In genomic region chrX:150694738-150695410, GRCh38 we compare ENCODE assay signal across 1 cellular context.
TF ChIP-seq lines count a peak whose summit lies in the region.

No MANE protein-coding gene starts in this region.

TF ChIP-seq in HepG2, 621 proteins besides CTCF, POLR2A, EP300 and RAD21 (continued from another document):
- no peak for TF ChIP-seq CENPBD1 (CRISPR knock-in tag; IDR thresholded peaks at IDR 0.05; ENCODE audit: borderline replicate concordance, low read depth)
- no peak for TF ChIP-seq PRMT3 (CRISPR knock-in tag; IDR thresholded peaks at IDR 0.05; ENCODE audit: borderline replicate concordance, low read depth)
- TF ChIP-seq ZNF343 (CRISPR knock-in tag; IDR thresholded peaks at IDR 0.05) = no peak
- no peak for TF ChIP-seq ZNF318 (CRISPR knock-in tag; IDR thresholded peaks at IDR 0.05)
- TF ChIP-seq ZNF230 (CRISPR knock-in tag; IDR thresholded peaks at IDR 0.05) = no peak
- TF ChIP-seq ZNF331 (CRISPR knock-in tag; IDR thresholded peaks at IDR 0.05) = no peak
